20 cellular contexts compared by ENCODE assay signal in genomic region chr4:57344296-57344695, GRCh38.
"Had no signal": no experiment of that assay in that cellular context is flagged by ENCODE, and none has a peak within 500 bp of the region (broad histone marks: within the 10 kb centered on the region; RNA-seq: fewer than 3 reads in every experiment).

No MANE protein-coding gene starts in this region.

- H3K36me3 Mint-ChIP-seq: mesothelial cell of epicardium; naive B cell; natural killer cell treated with Interleukin-12 subunit alpha and Interleukin-12 subunit beta and Interleukin-15 and Interleukin-18, amount 100 ng/mL, for 72 hours; stimulated activated memory B cell treated with anti-CD40 and anti-IgM and Interleukin-4, amounts not matched to agents 10 μg/mL and 1 μg/mL and 100 μg/mL, for 72 hours had no signal

- H3K4me3 ChIP-seq: dorsolateral prefrontal cortex, lung, mucosa of descending colon, pancreas, right atrium auricular region, testis, tibial artery, upper lobe of left lung had no signal

- H3K27ac ChIP-seq: dorsolateral prefrontal cortex, neutrophil, pancreas, right atrium auricular region, testis, tibial artery, upper lobe of left lung had no signal

- H3K4me1 Mint-ChIP-seq: mesothelial cell of epicardium; naive B cell; neural crest cell; stimulated activated memory B cell treated with anti-CD40 and anti-IgM and Interleukin-4, amounts not matched to agents 10 μg/mL and 1 μg/mL and 100 μg/mL, for 72 hours had no signal

- H3K27me3 ChIP-seq: neutrophil, pancreas, right atrium auricular region, testis, tibial artery, upper lobe of left lung had no signal

- DNase-seq: dorsolateral prefrontal cortex; effector CD4-positive, alpha-beta T cell; kidney; mesenchymal stem cell; mucosa of descending colon; naive B cell; pancreas; stimulated activated CD4-positive, alpha-beta T cell treated with anti-CD3 and anti-CD28 coated beads, Interleukin-4, amount 100 ng/mL, for 4 hours; stimulated activated naive CD8-positive, alpha-beta T cell treated with anti-CD3 and anti-CD28 coated beads, Interleukin-15, Interleukin-2, amounts not matched to agents 100 U/mL and 50 U/mL, for 24 hours; substantia nigra; testis; tibial artery; upper lobe of left lung had no signal

- H3K4me1 ChIP-seq: pancreas, right atrium auricular region, testis, upper lobe of left lung had no signal

- H3K27me3 Mint-ChIP-seq: stimulated activated memory B cell treated with anti-CD40 and anti-IgM and Interleukin-4, amounts not matched to agents 10 μg/mL and 1 μg/mL and 100 μg/mL, for 72 hours had no signal

- H3K27ac Mint-ChIP-seq: mesothelial cell of epicardium; naive B cell; natural killer cell treated with Interleukin-12 subunit alpha and Interleukin-12 subunit beta and Interleukin-15 and Interleukin-18, amount 100 ng/mL, for 72 hours; stimulated activated memory B cell treated with anti-CD40 and anti-IgM and Interleukin-4, amounts not matched to agents 10 μg/mL and 1 μg/mL and 100 μg/mL, for 72 hours had no signal

- H3K9me3 ChIP-seq: mucosa of descending colon, neutrophil, pancreas, right atrium auricular region, testis, tibial artery, upper lobe of left lung had no signal

- H3K36me3 ChIP-seq: neutrophil, pancreas, right atrium auricular region, tibial artery, upper lobe of left lung had no signal

- H3K9me3 Mint-ChIP-seq: mesothelial cell of epicardium, neural crest cell had no signal

- H3K4me3 Mint-ChIP-seq: mesothelial cell of epicardium; naive B cell; natural killer cell treated with Interleukin-12 subunit alpha and Interleukin-12 subunit beta and Interleukin-15 and Interleukin-18, amount 100 ng/mL, for 72 hours; neural crest cell; stimulated activated memory B cell treated with anti-CD40 and anti-IgM and Interleukin-4, amounts not matched to agents 10 μg/mL and 1 μg/mL and 100 μg/mL, for 72 hours had no signal
